In the genomic region with DNA sequence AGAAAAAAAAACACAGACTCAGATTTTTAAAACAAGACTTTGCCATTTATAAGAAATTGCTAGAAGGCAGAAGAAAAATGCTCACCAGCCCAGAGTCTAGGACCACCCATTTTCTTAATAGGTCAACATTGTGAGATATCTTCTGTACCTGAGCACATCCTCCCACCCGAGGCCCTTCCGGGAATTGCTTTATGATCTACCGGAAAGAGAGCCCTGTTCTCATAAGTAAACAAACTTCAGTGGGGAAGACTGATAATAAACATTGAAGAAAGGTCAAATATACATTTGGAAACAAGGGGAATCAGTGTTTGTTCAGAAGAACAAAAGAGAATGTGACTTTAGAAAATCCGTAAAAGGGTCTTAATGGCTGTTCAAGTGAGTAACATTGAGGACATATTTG, we compare ENCODE assay signal across 1 cellular context.
TF ChIP-seq lines count a peak whose summit lies in the region.

No MANE protein-coding gene starts in this region.

TF ChIP-seq in HepG2, 621 proteins besides CTCF, POLR2A, EP300 and RAD21 (continues in another document):
- TF ChIP-seq ZKSCAN1 (IDR thresholded peaks at IDR 0.05; ENCODE audit: low read length): no peak
- no peak for TF ChIP-seq ZZZ3 (CRISPR knock-in tag; IDR thresholded peaks at IDR 0.05; ENCODE audit: borderline replicate concordance)
- no peak for TF ChIP-seq NPAS2 (CRISPR knock-in tag; IDR thresholded peaks at IDR 0.05; ENCODE audit: borderline replicate concordance)
- no peak for TF ChIP-seq TMF1 (CRISPR knock-in tag; IDR thresholded peaks at IDR 0.05; ENCODE audit: low read depth)
- TF ChIP-seq GABPA (IDR thresholded peaks at IDR 0.05; ENCODE audit: low read depth, low read length): no peak
- TF ChIP-seq GABPA (CRISPR knock-in tag; IDR thresholded peaks at IDR 0.05; ENCODE audit: low read depth): peak; percentile 77
- no peak for TF ChIP-seq ZNF558 (CRISPR knock-in tag; IDR thresholded peaks at IDR 0.05; ENCODE audit: borderline replicate concordance)
- TF ChIP-seq KLF16 (CRISPR knock-in tag; IDR thresholded peaks at IDR 0.05): peak in 1 of 2 experiments; percentile 89; a peak in 2 of 4 replicates
- TF ChIP-seq THAP11 (CRISPR knock-in tag; IDR thresholded peaks at IDR 0.05): peak; percentile 66
- TF ChIP-seq, protein P1, sequence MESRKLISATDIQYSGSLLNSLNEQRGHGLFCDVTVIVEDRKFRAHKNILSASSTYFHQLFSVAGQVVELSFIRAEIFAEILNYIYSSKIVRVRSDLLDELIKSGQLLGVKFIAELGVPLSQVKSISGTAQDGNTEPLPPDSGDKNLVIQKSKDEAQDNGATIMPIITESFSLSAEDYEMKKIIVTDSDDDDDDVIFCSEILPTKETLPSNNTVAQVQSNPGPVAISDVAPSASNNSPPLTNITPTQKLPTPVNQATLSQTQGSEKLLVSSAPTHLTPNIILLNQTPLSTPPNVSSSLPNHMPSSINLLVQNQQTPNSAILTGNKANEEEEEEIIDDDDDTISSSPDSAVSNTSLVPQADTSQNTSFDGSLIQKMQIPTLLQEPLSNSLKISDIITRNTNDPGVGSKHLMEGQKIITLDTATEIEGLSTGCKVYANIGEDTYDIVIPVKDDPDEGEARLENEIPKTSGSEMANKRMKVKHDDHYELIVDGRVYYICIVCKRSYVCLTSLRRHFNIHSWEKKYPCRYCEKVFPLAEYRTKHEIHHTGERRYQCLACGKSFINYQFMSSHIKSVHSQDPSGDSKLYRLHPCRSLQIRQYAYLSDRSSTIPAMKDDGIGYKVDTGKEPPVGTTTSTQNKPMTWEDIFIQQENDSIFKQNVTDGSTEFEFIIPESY (CRISPR knock-in tag; IDR thresholded peaks at IDR 0.05): peak; percentile 22; the same call in 1 of the 2 replicates
- TF ChIP-seq KLF15 (CRISPR knock-in tag; IDR thresholded peaks at IDR 0.05; ENCODE audit: borderline replicate concordance): no peak
- peak; percentile 35; the same call in 1 of the 2 replicates for TF ChIP-seq YEATS2 (CRISPR knock-in tag; IDR thresholded peaks at IDR 0.05; ENCODE audit: borderline replicate concordance)
- peak; percentile 97 for TF ChIP-seq ZBTB7B (CRISPR knock-in tag; IDR thresholded peaks at IDR 0.05)
- TF ChIP-seq, protein P2, sequence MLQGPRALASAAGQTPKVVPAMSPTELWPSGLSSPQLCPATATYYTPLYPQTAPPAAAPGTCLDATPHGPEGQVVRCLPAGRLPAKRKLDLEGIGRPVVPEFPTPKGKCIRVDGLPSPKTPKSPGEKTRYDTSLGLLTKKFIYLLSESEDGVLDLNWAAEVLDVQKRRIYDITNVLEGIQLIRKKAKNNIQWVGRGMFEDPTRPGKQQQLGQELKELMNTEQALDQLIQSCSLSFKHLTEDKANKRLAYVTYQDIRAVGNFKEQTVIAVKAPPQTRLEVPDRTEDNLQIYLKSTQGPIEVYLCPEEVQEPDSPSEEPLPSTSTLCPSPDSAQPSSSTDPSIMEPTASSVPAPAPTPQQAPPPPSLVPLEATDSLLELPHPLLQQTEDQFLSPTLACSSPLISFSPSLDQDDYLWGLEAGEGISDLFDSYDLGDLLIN (CRISPR knock-in tag; IDR thresholded peaks at IDR 0.05; ENCODE audit: borderline replicate concordance): no peak
- no peak for TF ChIP-seq KDM1A (CRISPR knock-in tag; IDR thresholded peaks at IDR 0.05)
- no peak for TF ChIP-seq ZNF549 (CRISPR knock-in tag; IDR thresholded peaks at IDR 0.05)
- TF ChIP-seq ZNF709 (CRISPR knock-in tag; IDR thresholded peaks at IDR 0.05): no peak
- TF ChIP-seq GFI1 (CRISPR knock-in tag; IDR thresholded peaks at IDR 0.05; ENCODE audit: borderline replicate concordance): peak; percentile 87
- no peak for TF ChIP-seq PAX8 (CRISPR knock-in tag; IDR thresholded peaks at IDR 0.05; ENCODE audit: borderline replicate concordance)
- no peak for TF ChIP-seq CHCHD3 (CRISPR knock-in tag; IDR thresholded peaks at IDR 0.05)
- no peak for TF ChIP-seq HNRNPK (IDR thresholded peaks at IDR 0.05; ENCODE audit: low read depth, low read length, poor library complexity, severe bottlenecking)
- TF ChIP-seq KLF13 (CRISPR knock-in tag; IDR thresholded peaks at IDR 0.05): no peak
- peak; percentile 68 for TF ChIP-seq ZEB1 (IDR thresholded peaks at IDR 0.05; ENCODE audit: insufficient replicate concordance, low read depth)
- TF ChIP-seq, protein P3, sequence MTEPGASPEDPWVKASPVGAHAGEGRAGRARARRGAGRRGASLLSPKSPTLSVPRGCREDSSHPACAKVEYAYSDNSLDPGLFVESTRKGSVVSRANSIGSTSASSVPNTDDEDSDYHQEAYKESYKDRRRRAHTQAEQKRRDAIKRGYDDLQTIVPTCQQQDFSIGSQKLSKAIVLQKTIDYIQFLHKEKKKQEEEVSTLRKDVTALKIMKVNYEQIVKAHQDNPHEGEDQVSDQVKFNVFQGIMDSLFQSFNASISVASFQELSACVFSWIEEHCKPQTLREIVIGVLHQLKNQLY (CRISPR knock-in tag; IDR thresholded peaks at IDR 0.05): peak; percentile 64; the same call in 1 of the 2 replicates
- TF ChIP-seq ETV5 (CRISPR knock-in tag; IDR thresholded peaks at IDR 0.05; ENCODE audit: borderline replicate concordance): peak; percentile 99
- TF ChIP-seq, protein P4, sequence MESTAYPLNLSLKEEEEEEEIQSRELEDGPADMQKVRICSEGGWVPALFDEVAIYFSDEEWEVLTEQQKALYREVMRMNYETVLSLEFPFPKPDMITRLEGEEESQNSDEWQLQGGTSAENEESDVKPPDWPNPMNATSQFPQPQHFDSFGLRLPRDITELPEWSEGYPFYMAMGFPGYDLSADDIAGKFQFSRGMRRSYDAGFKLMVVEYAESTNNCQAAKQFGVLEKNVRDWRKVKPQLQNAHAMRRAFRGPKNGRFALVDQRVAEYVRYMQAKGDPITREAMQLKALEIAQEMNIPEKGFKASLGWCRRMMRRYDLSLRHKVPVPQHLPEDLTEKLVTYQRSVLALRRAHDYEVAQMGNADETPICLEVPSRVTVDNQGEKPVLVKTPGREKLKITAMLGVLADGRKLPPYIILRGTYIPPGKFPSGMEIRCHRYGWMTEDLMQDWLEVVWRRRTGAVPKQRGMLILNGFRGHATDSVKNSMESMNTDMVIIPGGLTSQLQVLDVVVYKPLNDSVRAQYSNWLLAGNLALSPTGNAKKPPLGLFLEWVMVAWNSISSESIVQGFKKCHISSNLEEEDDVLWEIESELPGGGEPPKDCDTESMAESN (CRISPR knock-in tag; conservative IDR thresholded peaks at IDR 0.05): no peak
- no peak for TF ChIP-seq ZNF263 (CRISPR knock-in tag; IDR thresholded peaks at IDR 0.05)
- TF ChIP-seq ZNF451 (CRISPR knock-in tag; IDR thresholded peaks at IDR 0.05): no peak
- 0 out of 2 replicates have a peak, but pooled peaks have one; percentile 24 for TF ChIP-seq MIER2 (CRISPR knock-in tag; IDR thresholded peaks at IDR 0.05)
- TF ChIP-seq HOXA5 (CRISPR knock-in tag; IDR thresholded peaks at IDR 0.05): no peak
- no peak for TF ChIP-seq ZNF781 (CRISPR knock-in tag; IDR thresholded peaks at IDR 0.05; ENCODE audit: borderline replicate concordance, not compliant biosample characterization)
- no peak for TF ChIP-seq ZNF3 (CRISPR knock-in tag; IDR thresholded peaks at IDR 0.05)
- no peak for TF ChIP-seq MAFG (CRISPR knock-in tag; IDR thresholded peaks at IDR 0.05)
- TF ChIP-seq, protein P5, sequence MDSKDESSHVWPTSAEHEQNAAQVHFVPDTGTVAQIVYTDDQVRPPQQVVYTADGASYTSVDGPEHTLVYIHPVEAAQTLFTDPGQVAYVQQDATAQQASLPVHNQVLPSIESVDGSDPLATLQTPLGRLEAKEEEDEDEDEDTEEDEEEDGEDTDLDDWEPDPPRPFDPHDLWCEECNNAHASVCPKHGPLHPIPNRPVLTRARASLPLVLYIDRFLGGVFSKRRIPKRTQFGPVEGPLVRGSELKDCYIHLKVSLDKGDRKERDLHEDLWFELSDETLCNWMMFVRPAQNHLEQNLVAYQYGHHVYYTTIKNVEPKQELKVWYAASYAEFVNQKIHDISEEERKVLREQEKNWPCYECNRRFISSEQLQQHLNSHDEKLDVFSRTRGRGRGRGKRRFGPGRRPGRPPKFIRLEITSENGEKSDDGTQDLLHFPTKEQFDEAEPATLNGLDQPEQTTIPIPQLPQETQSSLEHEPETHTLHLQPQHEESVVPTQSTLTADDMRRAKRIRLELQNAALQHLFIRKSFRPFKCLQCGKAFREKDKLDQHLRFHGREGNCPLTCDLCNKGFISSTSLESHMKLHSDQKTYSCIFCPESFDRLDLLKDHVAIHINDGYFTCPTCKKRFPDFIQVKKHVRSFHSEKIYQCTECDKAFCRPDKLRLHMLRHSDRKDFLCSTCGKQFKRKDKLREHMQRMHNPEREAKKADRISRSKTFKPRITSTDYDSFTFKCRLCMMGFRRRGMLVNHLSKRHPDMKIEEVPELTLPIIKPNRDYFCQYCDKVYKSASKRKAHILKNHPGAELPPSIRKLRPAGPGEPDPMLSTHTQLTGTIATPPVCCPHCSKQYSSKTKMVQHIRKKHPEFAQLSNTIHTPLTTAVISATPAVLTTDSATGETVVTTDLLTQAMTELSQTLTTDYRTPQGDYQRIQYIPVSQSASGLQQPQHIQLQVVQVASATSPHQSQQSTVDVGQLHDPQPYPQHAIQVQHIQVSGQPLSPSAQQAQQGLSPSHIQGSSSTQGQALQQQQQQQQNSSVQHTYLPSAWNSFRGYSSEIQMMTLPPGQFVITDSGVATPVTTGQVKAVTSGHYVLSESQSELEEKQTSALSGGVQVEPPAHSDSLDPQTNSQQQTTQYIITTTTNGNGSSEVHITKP (CRISPR knock-in tag; IDR thresholded peaks at IDR 0.05; ENCODE audit: low read depth): 0 out of 2 replicates have a peak, but pooled peaks have one; percentile 26
- no peak for TF ChIP-seq SRSF1 (optimal IDR thresholded peaks at IDR 0.05; ENCODE audit: low read depth, low read length)
- TF ChIP-seq, protein P6, sequence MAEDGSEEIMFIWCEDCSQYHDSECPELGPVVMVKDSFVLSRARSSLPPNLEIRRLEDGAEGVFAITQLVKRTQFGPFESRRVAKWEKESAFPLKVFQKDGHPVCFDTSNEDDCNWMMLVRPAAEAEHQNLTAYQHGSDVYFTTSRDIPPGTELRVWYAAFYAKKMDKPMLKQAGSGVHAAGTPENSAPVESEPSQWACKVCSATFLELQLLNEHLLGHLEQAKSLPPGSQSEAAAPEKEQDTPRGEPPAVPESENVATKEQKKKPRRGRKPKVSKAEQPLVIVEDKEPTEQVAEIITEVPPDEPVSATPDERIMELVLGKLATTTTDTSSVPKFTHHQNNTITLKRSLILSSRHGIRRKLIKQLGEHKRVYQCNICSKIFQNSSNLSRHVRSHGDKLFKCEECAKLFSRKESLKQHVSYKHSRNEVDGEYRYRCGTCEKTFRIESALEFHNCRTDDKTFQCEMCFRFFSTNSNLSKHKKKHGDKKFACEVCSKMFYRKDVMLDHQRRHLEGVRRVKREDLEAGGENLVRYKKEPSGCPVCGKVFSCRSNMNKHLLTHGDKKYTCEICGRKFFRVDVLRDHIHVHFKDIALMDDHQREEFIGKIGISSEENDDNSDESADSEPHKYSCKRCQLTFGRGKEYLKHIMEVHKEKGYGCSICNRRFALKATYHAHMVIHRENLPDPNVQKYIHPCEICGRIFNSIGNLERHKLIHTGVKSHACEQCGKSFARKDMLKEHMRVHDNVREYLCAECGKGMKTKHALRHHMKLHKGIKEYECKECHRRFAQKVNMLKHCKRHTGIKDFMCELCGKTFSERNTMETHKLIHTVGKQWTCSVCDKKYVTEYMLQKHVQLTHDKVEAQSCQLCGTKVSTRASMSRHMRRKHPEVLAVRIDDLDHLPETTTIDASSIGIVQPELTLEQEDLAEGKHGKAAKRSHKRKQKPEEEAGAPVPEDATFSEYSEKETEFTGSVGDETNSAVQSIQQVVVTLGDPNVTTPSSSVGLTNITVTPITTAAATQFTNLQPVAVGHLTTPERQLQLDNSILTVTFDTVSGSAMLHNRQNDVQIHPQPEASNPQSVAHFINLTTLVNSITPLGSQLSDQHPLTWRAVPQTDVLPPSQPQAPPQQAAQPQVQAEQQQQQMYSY (CRISPR knock-in tag; IDR thresholded peaks at IDR 0.05): no peak
- TF ChIP-seq SOX13 (IDR thresholded peaks at IDR 0.05): peak; percentile 96
- peak in 1 of 2 experiments; percentile 100; a peak in 2 of 4 replicates for TF ChIP-seq SOX13 (CRISPR knock-in tag; conservative IDR thresholded peaks at IDR 0.05 in 1 of 2, IDR thresholded peaks at IDR 0.05 in 1 of 2)
- TF ChIP-seq FOXJ3 (CRISPR knock-in tag; IDR thresholded peaks at IDR 0.05; ENCODE audit: borderline replicate concordance): peak; percentile 88
- peak; percentile 90 for TF ChIP-seq NFIC (IDR thresholded peaks at IDR 0.05; ENCODE audit: low read length)
- TF ChIP-seq ZSCAN31 (CRISPR knock-in tag; IDR thresholded peaks at IDR 0.05; ENCODE audit: low read depth): no peak
- TF ChIP-seq, protein P7, sequence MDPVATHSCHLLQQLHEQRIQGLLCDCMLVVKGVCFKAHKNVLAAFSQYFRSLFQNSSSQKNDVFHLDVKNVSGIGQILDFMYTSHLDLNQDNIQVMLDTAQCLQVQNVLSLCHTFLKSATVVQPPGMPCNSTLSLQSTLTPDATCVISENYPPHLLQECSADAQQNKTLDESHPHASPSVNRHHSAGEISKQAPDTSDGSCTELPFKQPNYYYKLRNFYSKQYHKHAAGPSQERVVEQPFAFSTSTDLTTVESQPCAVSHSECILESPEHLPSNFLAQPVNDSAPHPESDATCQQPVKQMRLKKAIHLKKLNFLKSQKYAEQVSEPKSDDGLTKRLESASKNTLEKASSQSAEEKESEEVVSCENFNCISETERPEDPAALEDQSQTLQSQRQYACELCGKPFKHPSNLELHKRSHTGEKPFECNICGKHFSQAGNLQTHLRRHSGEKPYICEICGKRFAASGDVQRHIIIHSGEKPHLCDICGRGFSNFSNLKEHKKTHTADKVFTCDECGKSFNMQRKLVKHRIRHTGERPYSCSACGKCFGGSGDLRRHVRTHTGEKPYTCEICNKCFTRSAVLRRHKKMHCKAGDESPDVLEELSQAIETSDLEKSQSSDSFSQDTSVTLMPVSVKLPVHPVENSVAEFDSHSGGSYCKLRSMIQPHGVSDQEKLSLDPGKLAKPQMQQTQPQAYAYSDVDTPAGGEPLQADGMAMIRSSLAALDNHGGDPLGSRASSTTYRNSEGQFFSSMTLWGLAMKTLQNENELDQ (CRISPR knock-in tag; IDR thresholded peaks at IDR 0.05; ENCODE audit: borderline replicate concordance): no peak
- no peak for TF ChIP-seq ZNF180 (CRISPR knock-in tag; IDR thresholded peaks at IDR 0.05; ENCODE audit: borderline replicate concordance, low read depth)
- no peak for TF ChIP-seq ZNF782 (CRISPR knock-in tag; IDR thresholded peaks at IDR 0.05; ENCODE audit: borderline replicate concordance)
- TF ChIP-seq GPN1 (CRISPR knock-in tag; IDR thresholded peaks at IDR 0.05; ENCODE audit: borderline replicate concordance): no peak
- TF ChIP-seq, protein P8, sequence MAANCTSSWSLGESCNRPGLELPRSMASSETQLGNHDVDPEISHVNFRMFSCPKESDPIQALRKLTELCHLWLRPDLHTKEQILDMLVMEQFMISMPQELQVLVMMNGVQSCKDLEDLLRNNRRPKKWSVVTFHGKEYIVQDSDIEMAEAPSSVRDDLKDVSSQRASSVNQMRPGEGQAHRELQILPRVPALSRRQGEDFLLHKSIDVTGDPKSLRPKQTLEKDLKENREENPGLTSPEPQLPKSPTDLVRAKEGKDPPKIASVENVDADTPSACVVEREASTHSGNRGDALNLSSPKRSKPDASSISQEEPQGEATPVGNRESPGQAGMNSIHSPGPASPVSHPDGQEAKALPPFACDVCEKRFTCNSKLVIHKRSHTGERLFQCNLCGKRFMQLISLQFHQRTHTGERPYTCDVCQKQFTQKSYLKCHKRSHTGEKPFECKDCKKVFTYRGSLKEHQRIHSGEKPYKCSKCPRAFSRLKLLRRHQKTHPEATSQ (CRISPR knock-in tag; IDR thresholded peaks at IDR 0.05; ENCODE audit: borderline replicate concordance): no peak
- TF ChIP-seq ZFYVE20 (CRISPR knock-in tag; IDR thresholded peaks at IDR 0.05; ENCODE audit: borderline replicate concordance, low read depth): no peak
